ENCODE assay signal across 22 cellular contexts in the genomic region with DNA sequence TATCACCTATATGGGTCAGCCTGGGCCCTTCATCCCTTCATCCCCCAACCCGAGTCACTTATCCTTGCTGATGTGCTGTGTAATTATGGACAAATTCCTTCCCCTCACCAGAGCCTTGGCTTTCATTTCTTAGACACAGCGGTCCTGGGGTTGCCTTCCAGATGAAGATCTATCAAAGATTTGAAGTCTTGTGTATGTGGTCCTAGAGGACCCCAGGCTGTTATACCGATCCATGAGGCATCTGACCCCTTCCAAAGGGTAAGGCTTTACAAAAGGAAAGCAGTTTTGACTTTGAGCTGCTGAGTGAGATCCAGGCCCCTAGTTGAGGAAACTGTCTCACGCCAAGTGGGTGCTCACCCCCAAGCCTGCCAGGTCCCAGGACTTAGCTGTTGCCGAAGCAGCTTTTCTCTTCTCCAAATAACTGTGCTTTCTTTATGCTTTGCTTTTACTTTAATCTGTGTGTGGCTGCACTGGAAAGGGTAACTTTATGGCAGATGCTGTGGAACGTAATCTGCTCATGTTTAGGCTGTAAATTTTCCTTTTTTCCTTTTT.
"Had no signal": no experiment of that assay in that cellular context is flagged by ENCODE, and none has a peak within 500 bp of the region (broad histone marks: within the 10 kb centered on the region; RNA-seq: fewer than 3 reads in every experiment).

No MANE protein-coding gene starts in this region.

- DNase-seq: activated B cell treated with CpG ODN at 0.5 μM for 24 hours; activated CD4-positive, alpha-beta T cell treated with anti-CD3 and anti-CD28 coated beads for 4 hours; activated CD8-positive, alpha-beta T cell treated with anti-CD3 and anti-CD28 coated beads, Interleukin-2, amount 10 ng/mL, durations not matched to agents 7 days and 5 days; activated effector memory CD4-positive, alpha-beta T cell treated with anti-CD3 and anti-CD28 coated beads, Interleukin-2, amount 50 U/mL, for 16 hours; activated naive CD4-positive, alpha-beta T cell treated with anti-CD3 and anti-CD28 coated beads, Interleukin-2, amount 50 U/mL, for 16 hours; anterior cingulate cortex; body of pancreas; effector CD4-positive, alpha-beta T cell; erythroblast; foreskin keratinocyte; immature natural killer cell; natural killer cell; stimulated activated CD4-positive, alpha-beta T cell treated with anti-CD3 and anti-CD28 coated beads, Interleukin-4, amount 100 ng/mL, for 24 hours; substantia nigra; tibial artery had no signal

- H3K4me3 Mint-ChIP-seq: activated B cell treated with CpG ODN at 0.5 μM for 24 hours; activated CD8-positive, alpha-beta T cell treated with anti-CD3 and anti-CD28 coated beads, Interleukin-2, amount 10 ng/mL, durations not matched to agents 7 days and 5 days; dendritic cell treated with granulocyte-macrophage colony-stimulating factor and Interleukin-4, amounts not matched to agents 40 ng/mL and 50 ng/mL, for 4 days; immature natural killer cell; natural killer cell; stimulated activated naive CD8-positive, alpha-beta T cell treated with anti-CD3 and anti-CD28 coated beads, Interleukin-15, Interleukin-2, amounts not matched to agents 100 ng/mL and 50 ng/mL, for 24 hours; T-helper 1 cell treated with Interleukin-12 subunit alpha and Interleukin-12 subunit beta and Interleukin-4 antibody, amounts not matched to agents 30 μg/mL and 1 μg/mL, for 36 hours had no signal

- H3K4me1 Mint-ChIP-seq: natural killer cell had no signal

- ATAC-seq: activated CD8-positive, alpha-beta T cell treated with anti-CD3 and anti-CD28 coated beads, Interleukin-2, amount 10 ng/mL, durations not matched to agents 7 days and 5 days; body of pancreas; foreskin keratinocyte; left lobe of liver; natural killer cell had no signal

- H3K4me3 ChIP-seq: body of pancreas, lung, ovary, prostate gland, tibial artery had no signal

- H3K27ac Mint-ChIP-seq: activated B cell treated with CpG ODN at 0.5 μM for 24 hours; activated CD8-positive, alpha-beta T cell treated with anti-CD3 and anti-CD28 coated beads, Interleukin-2, amount 10 ng/mL, durations not matched to agents 7 days and 5 days; dendritic cell treated with granulocyte-macrophage colony-stimulating factor and Interleukin-4, amounts not matched to agents 40 ng/mL and 50 ng/mL, for 4 days; natural killer cell; stimulated activated naive CD8-positive, alpha-beta T cell treated with anti-CD3 and anti-CD28 coated beads, Interleukin-15, Interleukin-2, amounts not matched to agents 100 ng/mL and 50 ng/mL, for 24 hours; T-helper 1 cell treated with Interleukin-12 subunit alpha and Interleukin-12 subunit beta and Interleukin-4 antibody, amounts not matched to agents 30 μg/mL and 1 μg/mL, for 36 hours had no signal

- H3K4me1 ChIP-seq: foreskin keratinocyte had no signal

- H3K9me3 Mint-ChIP-seq: activated B cell treated with CpG ODN at 0.5 μM for 24 hours; dendritic cell treated with granulocyte-macrophage colony-stimulating factor and Interleukin-4, amounts not matched to agents 40 ng/mL and 50 ng/mL, for 4 days; immature natural killer cell; natural killer cell; stimulated activated naive CD8-positive, alpha-beta T cell treated with anti-CD3 and anti-CD28 coated beads, Interleukin-15, Interleukin-2, amounts not matched to agents 100 ng/mL and 50 ng/mL, for 24 hours; T-helper 1 cell treated with Interleukin-12 subunit alpha and Interleukin-12 subunit beta and Interleukin-4 antibody, amounts not matched to agents 30 μg/mL and 1 μg/mL, for 36 hours had no signal

- H3K36me3 ChIP-seq: ovary, prostate gland, tibial artery had no signal

- H3K36me3 Mint-ChIP-seq: natural killer cell had no signal

- H3K9me3 ChIP-seq: body of pancreas, ovary, prostate gland, tibial artery had no signal

- H3K27me3 Mint-ChIP-seq: activated B cell treated with CpG ODN at 0.5 μM for 24 hours; dendritic cell treated with granulocyte-macrophage colony-stimulating factor and Interleukin-4, amounts not matched to agents 40 ng/mL and 50 ng/mL, for 4 days; stimulated activated naive CD8-positive, alpha-beta T cell treated with anti-CD3 and anti-CD28 coated beads, Interleukin-15, Interleukin-2, amounts not matched to agents 100 ng/mL and 50 ng/mL, for 24 hours had no signal

- H3K27ac ChIP-seq: body of pancreas, foreskin keratinocyte, prostate gland, tibial artery had no signal

- H3K27me3 ChIP-seq: body of pancreas, ovary, tibial artery had no signal
